In genomic region chr3:170383567-170383966, GRCh38 we compare ENCODE assay signal across 14 cellular contexts. TPM values are rescaled to one million over a fixed set of nuclear protein-coding genes. Genes with fewer than 3 reads are reported as not detected.
A peak's percentile ranks its signal among the peaks of the same experiment; 100 is the strongest.
DNase-seq lines count a peak whose midpoint lies in the region; ATAC-seq and TF ChIP-seq lines count a peak whose summit lies in the region.
"Had no signal": no experiment of that assay in that cellular context is flagged by ENCODE, and none has a peak within 500 bp of the region (broad histone marks: within the 10 kb centered on the region; RNA-seq: fewer than 3 reads in every experiment).

No MANE protein-coding gene starts in this region.

- no peak overlapping the region for H3K4ac ChIP-seq in IMR-90 (ENCODE audit: low read depth, low read length)

- no peaks in the 10 kb centered on the region for H3K9me3 Mint-ChIP-seq in CD8-positive, alpha-beta memory T cell
- H3K9me3 Mint-ChIP-seq in osteocyte (ENCODE audit: unreplicated experiment): no peaks in the 10 kb centered on the region

- peaks cover 4 to 17% (median 13%) of the 10 kb centered on the region in 3 donors for H3K4me1 Mint-ChIP-seq in CD8-positive, alpha-beta memory T cell
- H3K4me1 Mint-ChIP-seq in osteocyte (ENCODE audit: unreplicated experiment): peaks cover 12% of the 10 kb centered on the region
- H3K4me1 Mint-ChIP-seq: activated CD4-positive, alpha-beta memory T cell treated with anti-CD3 and anti-CD28 coated beads, Interleukin-2, amount 10 ng/mL, durations not matched to agents 7 days and 5 days had no signal

- H3K27ac ChIP-seq in CD8-positive, alpha-beta memory T cell (ENCODE audit: low read depth, low read length): no peak overlapping the region
- H3K27ac ChIP-seq in IMR-90 (ENCODE audit: insufficient read depth, low read length): no peak overlapping the region
- H3K27ac ChIP-seq: prostate gland had no signal

- no peaks in the 10 kb centered on the region for H3K9me1 ChIP-seq in IMR-90 (ENCODE audit: insufficient read depth, low read length)

- H3K36me3 Mint-ChIP-seq in CD8-positive, alpha-beta memory T cell: peaks cover 9 to 60% (median 21%) of the 10 kb centered on the region in 3 donors
- H3K36me3 Mint-ChIP-seq in osteocyte (ENCODE audit: unreplicated experiment): peaks cover 42% of the 10 kb centered on the region

- in situ Hi-C loops in IMR-90 (cut with MboI; ENCODE audit: low sequenced_read_pairs): no loop called here

- H3K9ac ChIP-seq in IMR-90 (ENCODE audit: low read depth, low read length): no peak overlapping the region

- no peak overlapping the region for H2BK15ac ChIP-seq in IMR-90 (ENCODE audit: low read depth, low read length)

- H3K4me2 ChIP-seq in IMR-90 (ENCODE audit: low read depth, low read length): no peak overlapping the region

- H3K27me3 ChIP-seq in CD8-positive, alpha-beta memory T cell (ENCODE audit: insufficient read depth, low read length, poor library complexity, severe bottlenecking): no peaks in the 10 kb centered on the region
- no peaks in the 10 kb centered on the region for H3K27me3 ChIP-seq in IMR-90 (ENCODE audit: control insufficient read depth, insufficient read depth, low read length)

- no peak for TF ChIP-seq RAD21 in IMR-90 (IDR thresholded peaks at IDR 0.05; ENCODE audit: low read length)

- no peaks in the 10 kb centered on the region for H3K9me3 ChIP-seq in CD8-positive, alpha-beta memory T cell (ENCODE audit: low read length)
- no peaks in the 10 kb centered on the region for H3K9me3 ChIP-seq in IMR-90 (ENCODE audit: control insufficient read depth, insufficient read depth, low read length)
- H3K9me3 ChIP-seq: prostate gland had no signal

- peaks cover 20 to 21% of the 10 kb centered on the region in 2 experiments for H3K79me1 ChIP-seq in IMR-90 (ENCODE audit: low read depth in 1 of 2, low read length in 2 of 2)

- H3K14ac ChIP-seq in IMR-90 (replicated peaks; ENCODE audit: low read depth, low read length): no peak overlapping the region

- H4K8ac ChIP-seq in IMR-90 (ENCODE audit: low read depth in 2 of 2, low read length in 2 of 2): no peak overlapping the region

- TF ChIP-seq POLR2A in IMR-90 (IDR thresholded peaks at IDR 0.05; ENCODE audit: low read depth, low read length): no peak

- POLR2A ChIA-PET in CD8-positive, alpha-beta memory T cell (lab: Charles Lee): no interaction called here
- POLR2A ChIA-PET in IMR-90 (lab: Charles Lee; ENCODE audit: unreplicated experiment): no interaction called here

- H3K27ac Mint-ChIP-seq in CD8-positive, alpha-beta memory T cell: peak overlapping the region in 5 of 8 donors; percentile 14 to 81 (median 33)
- peak overlapping the region; percentile 3 for H3K27ac Mint-ChIP-seq in osteocyte (ENCODE audit: unreplicated experiment)
- H3K27ac Mint-ChIP-seq: activated CD4-positive, alpha-beta memory T cell treated with anti-CD3 and anti-CD28 coated beads, Interleukin-2, amount 10 ng/mL, durations not matched to agents 7 days and 5 days had no signal

- H2AFZ ChIP-seq in IMR-90 (replicated peaks; ENCODE audit: low read length, poor library complexity): no peak overlapping the region

- no peaks in the 10 kb centered on the region for H3K4me1 ChIP-seq in CD8-positive, alpha-beta memory T cell (ENCODE audit: insufficient read depth, low read length)
- H3K4me1 ChIP-seq in IMR-90 (ENCODE audit: control insufficient read depth, insufficient read depth, low read length): no peaks in the 10 kb centered on the region
- H3K4me1 ChIP-seq: prostate gland had no signal

- H4K91ac ChIP-seq in IMR-90 (ENCODE audit: insufficient read depth, low read depth, low read length): no peak overlapping the region

- WGBS in IMR-90 (ENCODE audit: extremely low coverage in 2 of 2, insufficient read length in 1 of 2), 2 experiments: 100% methylated on average over 1 of the region's 1 CpG; no CpG with 5 or more reads in 1 of the 2 experiments

- peaks cover 4% of the 10 kb centered on the region for H3K36me3 ChIP-seq in CD8-positive, alpha-beta memory T cell (ENCODE audit: insufficient read depth, low read length)
- peaks cover 42% of the 10 kb centered on the region for H3K36me3 ChIP-seq in IMR-90 (ENCODE audit: control insufficient read depth, insufficient read depth, low read length)
- H3K36me3 ChIP-seq: prostate gland had no signal

- H2AK9ac ChIP-seq in IMR-90 (replicated peaks; ENCODE audit: low read depth, low read length, poor library complexity): no peak overlapping the region

- no peak for TF ChIP-seq CTCF in IMR-90 (conservative IDR thresholded peaks at IDR 0.05; ENCODE audit: low read depth, low read length)
- TF ChIP-seq CTCF in osteocyte (IDR thresholded peaks at IDR 0.05): no peak

- H2AK5ac ChIP-seq in IMR-90 (ENCODE audit: low read depth, low read length): no peak overlapping the region

- H2BK5ac ChIP-seq in IMR-90 (ENCODE audit: low read depth, low read length, poor library complexity, severe bottlenecking): no peak overlapping the region

- no peak overlapping the region for H3K56ac ChIP-seq in IMR-90 (ENCODE audit: extremely low read depth, insufficient read depth, low read length)

- no peak overlapping the region for H3K18ac ChIP-seq in IMR-90 (ENCODE audit: low read depth, low read length)

- no peak overlapping the region for H2BK20ac ChIP-seq in IMR-90 (ENCODE audit: low read depth, low read length)

- no peaks in the 10 kb centered on the region; the same call in 1 of the 2 replicates for H4K20me1 ChIP-seq in IMR-90 (ENCODE audit: insufficient read depth, low read length)

- no peaks in the 10 kb centered on the region for H3K27me3 Mint-ChIP-seq in CD8-positive, alpha-beta memory T cell
- no peaks in the 10 kb centered on the region for H3K27me3 Mint-ChIP-seq in osteocyte (ENCODE audit: unreplicated experiment)
- H3K27me3 Mint-ChIP-seq: activated CD4-positive, alpha-beta memory T cell treated with anti-CD3 and anti-CD28 coated beads, Interleukin-2, amount 10 ng/mL, durations not matched to agents 7 days and 5 days had no signal

- CTCF ChIA-PET in CD8-positive, alpha-beta memory T cell (lab: Charles Lee): interaction anchor here (2.1 kb wide), 1 partner anchor 31 kb away, joined by 7 read pairs; no protein-coding TSS in a partner anchor
- CTCF ChIA-PET in IMR-90 (lab: Yijun Ruan, JAX): interaction anchor here (0.9 to 1.6 kb wide), 3 partner anchors 24 to 27 kb away, joined by 3 to 4 read pairs (median 3); no protein-coding TSS in a partner anchor

- intact Hi-C loops in IMR-90 (cut with micrococcal nuclease): no loop called here

- no peak overlapping the region for H3K4me3 ChIP-seq in CD8-positive, alpha-beta memory T cell (ENCODE audit: low read length)
- H3K4me3 ChIP-seq in IMR-90 (ENCODE audit: insufficient read depth, low read depth, low read length): no peak overlapping the region
- H3K4me3 ChIP-seq: prostate gland had no signal

- dilution Hi-C loops in IMR-90 (cut with HindIII; ENCODE audit: low sequenced_read_pairs, unreplicated experiment): no loop called here

- no peak for DNase-seq in CD8-positive, alpha-beta memory T cell
- DNase-seq in IMR-90 (peak; percentile 74), dedifferentiated amniotic fluid mesenchymal stem cell (ENCODE audit: extremely low spot score) (peak; percentile 44), osteocyte (ENCODE audit: extremely low spot score, unreplicated experiment) (no peak), NCI-H1417 treated with DMSO at 0.1 percent for 48 hours (lab: John Stamatoyannopoulos, UW) (no peak), NCI-H748 (lab: John Stamatoyannopoulos, UW; ENCODE audit: unreplicated experiment) (no peak)
- no peak for DNase-seq in stimulated activated naive CD4-positive, alpha-beta T cell (lab: John Stamatoyannopoulos, UW)
- DNase-seq: activated CD4-positive, alpha-beta memory T cell treated with anti-CD3 and anti-CD28 coated beads, Interleukin-2, amount 10 ng/mL, durations not matched to agents 7 days and 5 days; activated effector memory CD4-positive, alpha-beta T cell treated with Interleukin-2 at 50 U/mL for 16 hours; COR-L47; glutamatergic neuron; NCI-H2227 treated with DMSO at 0.1 percent for 48 hours; stimulated activated CD4-positive, alpha-beta T cell treated with anti-CD3 and anti-CD28 coated beads, Interleukin-15, amount 100 ng/mL, for 24 hours had no signal

- no peak overlapping the region for H4K5ac ChIP-seq in IMR-90 (ENCODE audit: low read depth, low read length)

- no peak overlapping the region for H3K23ac ChIP-seq in IMR-90 (ENCODE audit: low read depth, low read length)

- H2BK120ac ChIP-seq in IMR-90 (ENCODE audit: low read depth, low read length): no peak overlapping the region

- ATAC-seq in IMR-90 (ENCODE audit: low read depth): peak; percentile 95

- H3K4me3 Mint-ChIP-seq in CD8-positive, alpha-beta memory T cell: no peak overlapping the region
- no peak overlapping the region for H3K4me3 Mint-ChIP-seq in osteocyte (ENCODE audit: unreplicated experiment)
- H3K4me3 Mint-ChIP-seq: activated CD4-positive, alpha-beta memory T cell treated with anti-CD3 and anti-CD28 coated beads, Interleukin-2, amount 10 ng/mL, durations not matched to agents 7 days and 5 days had no signal

- no TSS peak for BruUV-seq in IMR-90 (replicated peaks; lab: Mats Ljungman, UMichigan)

TF ChIP-seq in IMR-90, 13 proteins besides CTCF, POLR2A, EP300 and RAD21 (continues in another document):
- TF ChIP-seq RCOR1 (IDR thresholded peaks at IDR 0.05; ENCODE audit: insufficient replicate concordance, low read length): no peak
- no peak for TF ChIP-seq NFE2L2 (IDR thresholded peaks at IDR 0.05; ENCODE audit: low read depth, low read length)
- TF ChIP-seq USF2 (IDR thresholded peaks at IDR 0.05; ENCODE audit: low read depth, low read length): no peak
- TF ChIP-seq MXI1 (IDR thresholded peaks at IDR 0.05; ENCODE audit: borderline replicate concordance, low read depth, low read length): no peak

RNA-seq across cellular contexts. Expression of gene SKIL, which starts 26.1 kb away (rescaled TPM):
- total RNA-seq in CD8-positive, alpha-beta memory T cell: 10 to 100 TPM; 25.9 to 29.0 TPM
- 3.2 TPM for polyA plus RNA-seq in CD8-positive, alpha-beta memory T cell
- 51.7 and 55.9 TPM in 2 replicates for total RNA-seq in IMR-90 (2012; rRNA removed)
- 7.2 and 9.2 TPM in 2 replicates for polyA plus RNA-seq in IMR-90 (2012; rRNA removed)
- polyA plus RNA-seq in IMR-90 (2012; cell fraction: cytosol; rRNA removed): 1.4 and 1.9 TPM in 2 replicates
- 1.9 and 15.7 TPM in 2 replicates for polyA plus RNA-seq in IMR-90 (2012; cell fraction: nucleus; rRNA removed; ENCODE audit: low replicate concordance)
- 74.4 and 83.0 TPM in 2 replicates for total RNA-seq in osteocyte

RNA-seq across cellular contexts. Expression of gene CLDN11, which starts 35.1 kb away (rescaled TPM):
- under 1 TPM in 1 of 2 experiments, not detected in 1; 0.26 TPM for total RNA-seq in CD8-positive, alpha-beta memory T cell
- not detected for polyA plus RNA-seq in CD8-positive, alpha-beta memory T cell
- total RNA-seq in IMR-90 (2012; rRNA removed) (245 and 329 TPM in 2 replicates), osteocyte (10.8 and 13.8 TPM in 2 replicates)
- 307 and 318 TPM in 2 replicates for polyA plus RNA-seq in IMR-90 (2012; rRNA removed)
- polyA plus RNA-seq in IMR-90 (2012; cell fraction: cytosol; rRNA removed): 365 and 454 TPM in 2 replicates
- 223 and 373 TPM in 2 replicates for polyA plus RNA-seq in IMR-90 (2012; cell fraction: nucleus; rRNA removed; ENCODE audit: low replicate concordance)
- total RNA-seq: activated CD4-positive, alpha-beta memory T cell treated with anti-CD3 and anti-CD28 coated beads, Interleukin-2, amount 10 ng/mL, durations not matched to agents 7 days and 5 days had no signal

Comparison
In these comparisons a context has a peak if more than half of its experiments do, and no peak if none do; other contexts are left out.
1. DNase-seq: peak in IMR-90 (single experiment) and dedifferentiated amniotic fluid mesenchymal stem cell (single experiment); none in CD8-positive, alpha-beta memory T cell (0 of 5), osteocyte (single experiment), stimulated activated naive CD4-positive, alpha-beta T cell (0 of 6), NCI-H1417 treated with DMSO at 0.1 percent for 48 hours (single experiment) and NCI-H748 (single experiment).
2. RNA of gene CLDN11, which starts 35.1 kb away (total RNA-seq): 245 to 329 TPM in IMR-90; 10.8 to 13.8 TPM in osteocyte and 0.26 TPM in CD8-positive, alpha-beta memory T cell; every median in the first group is over 10 times any median in the second.